Comparison of ENCODE assay signal across 19 cellular contexts in the genomic region with DNA sequence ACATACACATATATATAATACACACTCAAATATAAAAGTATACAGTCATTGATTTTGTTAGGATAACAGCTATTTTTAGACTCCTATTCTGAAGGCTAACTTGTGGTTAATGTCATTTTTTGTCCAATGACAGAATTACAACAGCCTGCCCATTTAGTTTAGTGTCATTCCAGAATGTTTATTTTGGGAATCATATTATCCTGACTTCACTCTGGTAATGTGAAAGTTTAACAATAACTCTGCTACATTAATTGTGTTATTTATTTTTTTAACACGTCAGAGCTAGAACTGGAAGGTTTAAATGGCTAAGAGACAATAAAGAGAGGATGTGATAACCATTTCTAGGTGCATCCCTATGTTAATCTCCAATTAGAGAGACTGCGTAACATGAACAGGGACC.
DNase-seq lines count a peak whose midpoint lies in the region; ATAC-seq and TF ChIP-seq lines count a peak whose summit lies in the region.
"Had no signal": no experiment of that assay in that cellular context is flagged by ENCODE, and none has a peak within 500 bp of the region (broad histone marks: within the 10 kb centered on the region; RNA-seq: fewer than 3 reads in every experiment).

No MANE protein-coding gene starts in this region.

- H3K4me1 ChIP-seq in heart right ventricle (peaks cover 0 to 41% (median 34%) of the 10 kb centered on the region in 9 donors), right cardiac atrium (ENCODE audit: control insufficient read depth, insufficient read depth, low read length) (peaks cover 6% of the 10 kb centered on the region), fibroblast of lung (ENCODE audit: control insufficient read depth, extremely low read depth, insufficient read depth, low read length) (no peaks in the 10 kb centered on the region), psoas muscle (peaks cover 29% of the 10 kb centered on the region)

- no peak overlapping the region for H3K4me3 Mint-ChIP-seq in activated naive CD4-positive, alpha-beta T cell treated with anti-CD3 and anti-CD28 coated beads for 36 hours
- H3K4me3 Mint-ChIP-seq: B cell had no signal

- H3K9me3 Mint-ChIP-seq in activated naive CD4-positive, alpha-beta T cell treated with anti-CD3 and anti-CD28 coated beads for 36 hours, result no peaks in the 10 kb centered on the region

- H3K4me1 Mint-ChIP-seq in activated naive CD4-positive, alpha-beta T cell treated with anti-CD3 and anti-CD28 coated beads for 36 hours (ENCODE audit: low read depth), result no peaks in the 10 kb centered on the region
- H3K4me1 Mint-ChIP-seq: B cell had no signal

- no peak overlapping the region for H2AFZ ChIP-seq in fibroblast of lung (ENCODE audit: low read length)
- H2AFZ ChIP-seq: GM23248 had no signal

- no peak for DNase-seq in heart right ventricle
- DNase-seq in right cardiac atrium, result no peak
- DNase-seq in fibroblast of lung (ENCODE audit: low read depth in 2 of 2), result peak; percentile 2 to 27
- no peak for DNase-seq in psoas muscle
- no peak for DNase-seq in SIG-M5 treated with dmso at 0.1 percent for 504 hours (lab: John Stamatoyannopoulos, UW; ENCODE audit: unreplicated experiment)
- no peak for DNase-seq in activated naive CD4-positive, alpha-beta T cell treated with anti-CD3 and anti-CD28 coated beads for 36 hours
- DNase-seq: COR-L47, GF-D8, GM23248, HCEC 1CT, IMR-90, NCI-H1417 treated with DMSO at 0.1 percent for 48 hours, NCI-H187 treated with DMSO at 0.1 percent for 48 hours, NCI-H2227 treated with DMSO at 0.1 percent for 48 hours, NCI-H510A treated with DMSO at 0.1 percent for 48 hours, NCI-H774, OCI-M1 had no signal

- H3K79me2 ChIP-seq in fibroblast of lung (ENCODE audit: control insufficient read depth, insufficient read depth, low read length), result no peaks in the 10 kb centered on the region

- H3K9me3 ChIP-seq in heart right ventricle, result no peaks in the 10 kb centered on the region
- H3K9me3 ChIP-seq in right cardiac atrium (ENCODE audit: control insufficient read depth, low read length), result no peaks in the 10 kb centered on the region
- no peaks in the 10 kb centered on the region for H3K9me3 ChIP-seq in fibroblast of lung (ENCODE audit: control insufficient read depth, insufficient read depth, low read depth, low read length)
- no peaks in the 10 kb centered on the region for H3K9me3 ChIP-seq in psoas muscle

- H3K27me3 Mint-ChIP-seq in activated naive CD4-positive, alpha-beta T cell treated with anti-CD3 and anti-CD28 coated beads for 36 hours (ENCODE audit: low read depth), result no peaks in the 10 kb centered on the region
- H3K27me3 Mint-ChIP-seq: B cell had no signal

- intact Hi-C loops in heart right ventricle (cut with DNase I), result loop anchor here in 3 of 10 donors (1.0 to 5.0 kb wide), 2 partner anchors 39 to 41 kb away; no protein-coding TSS in a partner anchor
- intact Hi-C loops in right cardiac atrium (cut with DNase I), result no loop called here
- intact Hi-C loops in psoas muscle (cut with DNase I), result loop anchor here in 1 of 2 donors (5.0 kb wide), 1 partner anchor 39 kb away; no protein-coding TSS in a partner anchor
- intact Hi-C loops in activated naive CD4-positive, alpha-beta T cell treated with anti-CD3 and anti-CD28 coated beads for 36 hours (cut with micrococcal nuclease), result no loop called here

- H3K36me3 Mint-ChIP-seq in activated naive CD4-positive, alpha-beta T cell treated with anti-CD3 and anti-CD28 coated beads for 36 hours (ENCODE audit: low read depth), result no peaks in the 10 kb centered on the region

- no peaks in the 10 kb centered on the region for H4K20me1 ChIP-seq in fibroblast of lung (ENCODE audit: control insufficient read depth, extremely low read depth, insufficient read depth, low read length)

- no peak overlapping the region for H3K27ac Mint-ChIP-seq in activated naive CD4-positive, alpha-beta T cell treated with anti-CD3 and anti-CD28 coated beads for 36 hours
- H3K27ac Mint-ChIP-seq: B cell had no signal

- no peaks in the 10 kb centered on the region for H3K27me3 ChIP-seq in heart right ventricle
- no peaks in the 10 kb centered on the region for H3K27me3 ChIP-seq in right cardiac atrium (ENCODE audit: control insufficient read depth, insufficient read depth)
- H3K27me3 ChIP-seq in fibroblast of lung (ENCODE audit: control insufficient read depth, insufficient read depth, low read length), result no peaks in the 10 kb centered on the region
- no peaks in the 10 kb centered on the region for H3K27me3 ChIP-seq in psoas muscle (ENCODE audit: insufficient read depth in 3 of 3, low read length in 2 of 3)

- peak overlapping the region in 7 of 10 donors; percentile 53 to 83 (median 73) for H3K27ac ChIP-seq in heart right ventricle
- no peak overlapping the region for H3K27ac ChIP-seq in right cardiac atrium (ENCODE audit: low read length)
- no peak overlapping the region for H3K27ac ChIP-seq in fibroblast of lung (ENCODE audit: insufficient read depth, low read length)
- peak overlapping the region; percentile 73 for H3K27ac ChIP-seq in psoas muscle
- H3K27ac ChIP-seq: GM23248 had no signal

- ATAC-seq in heart right ventricle (no peak), right cardiac atrium (no peak), psoas muscle (no peak), HG03342 (IDR thresholded peaks at IDR 0.05; ENCODE audit: unreplicated experiment) (no peak)

- H3K36me3 ChIP-seq in heart right ventricle, result no peaks in the 10 kb centered on the region
- no peaks in the 10 kb centered on the region for H3K36me3 ChIP-seq in fibroblast of lung (ENCODE audit: control insufficient read depth, insufficient read depth, low read length)
- H3K36me3 ChIP-seq in psoas muscle (ENCODE audit: insufficient read depth in 1 of 2, low read depth in 1 of 2), result no peaks in the 10 kb centered on the region

- TF ChIP-seq CTCF in heart right ventricle (IDR thresholded peaks at IDR 0.05) (no peak), fibroblast of lung (conservative IDR thresholded peaks at IDR 0.05 in 1 of 2, IDR thresholded peaks at IDR 0.05 in 1 of 2; ENCODE audit: low read depth in 1 of 2, low read length in 2 of 2) (no peak), psoas muscle (IDR thresholded peaks at IDR 0.05) (no peak)

- H3K9ac ChIP-seq in fibroblast of lung (ENCODE audit: insufficient read depth, low read length), result no peak overlapping the region
- H3K9ac ChIP-seq: GM23248 had no signal

- CTCF ChIA-PET in activated naive CD4-positive, alpha-beta T cell treated with anti-CD3 and anti-CD28 coated beads for 36 hours (lab: Charles Lee), result interaction anchor here (0.8 kb wide), 1 partner anchor 37 kb away, joined by 4 read pairs; no protein-coding TSS in a partner anchor

- no peak overlapping the region for H3K4me2 ChIP-seq in fibroblast of lung (ENCODE audit: extremely low read depth, insufficient read depth, low read length)

- 65 to 71% methylated on average over 2 of the region's 2 CpGs for WGBS in heart right ventricle, 2 donors
- 62% methylated on average over 2 of the region's 2 CpGs for WGBS in right cardiac atrium
- WGBS in psoas muscle, 3 donors, result 79 to 85% (median 81%) methylated on average over 2 of the region's 2 CpGs

- no peak overlapping the region for H3K4me3 ChIP-seq in heart right ventricle
- H3K4me3 ChIP-seq in right cardiac atrium (ENCODE audit: low read length), result no peak overlapping the region
- H3K4me3 ChIP-seq in fibroblast of lung (replicated peaks in 1 of 4; ENCODE audit: control extremely low read depth in 1 of 4, insufficient read depth in 1 of 4, low read depth in 3 of 4, low read length in 4 of 4), result no peak overlapping the region
- no peak overlapping the region for H3K4me3 ChIP-seq in psoas muscle
- H3K4me3 ChIP-seq: GM23248 had no signal

Comparison
In these comparisons a context has a peak if more than half of its experiments do, and no peak if none do; other contexts are left out.
1. H3K27ac ChIP-seq: peak in heart right ventricle (7 of 10) and psoas muscle (single experiment); none in right cardiac atrium (single experiment) and fibroblast of lung (single experiment).
2. DNase-seq: peak in fibroblast of lung (2 of 2); none in heart right ventricle (0 of 2), right cardiac atrium (0 of 3), psoas muscle (0 of 2), SIG-M5 treated with dmso at 0.1 percent for 504 hours (single experiment) and activated naive CD4-positive, alpha-beta T cell treated with anti-CD3 and anti-CD28 coated beads for 36 hours (single experiment).